In the genomic region with DNA sequence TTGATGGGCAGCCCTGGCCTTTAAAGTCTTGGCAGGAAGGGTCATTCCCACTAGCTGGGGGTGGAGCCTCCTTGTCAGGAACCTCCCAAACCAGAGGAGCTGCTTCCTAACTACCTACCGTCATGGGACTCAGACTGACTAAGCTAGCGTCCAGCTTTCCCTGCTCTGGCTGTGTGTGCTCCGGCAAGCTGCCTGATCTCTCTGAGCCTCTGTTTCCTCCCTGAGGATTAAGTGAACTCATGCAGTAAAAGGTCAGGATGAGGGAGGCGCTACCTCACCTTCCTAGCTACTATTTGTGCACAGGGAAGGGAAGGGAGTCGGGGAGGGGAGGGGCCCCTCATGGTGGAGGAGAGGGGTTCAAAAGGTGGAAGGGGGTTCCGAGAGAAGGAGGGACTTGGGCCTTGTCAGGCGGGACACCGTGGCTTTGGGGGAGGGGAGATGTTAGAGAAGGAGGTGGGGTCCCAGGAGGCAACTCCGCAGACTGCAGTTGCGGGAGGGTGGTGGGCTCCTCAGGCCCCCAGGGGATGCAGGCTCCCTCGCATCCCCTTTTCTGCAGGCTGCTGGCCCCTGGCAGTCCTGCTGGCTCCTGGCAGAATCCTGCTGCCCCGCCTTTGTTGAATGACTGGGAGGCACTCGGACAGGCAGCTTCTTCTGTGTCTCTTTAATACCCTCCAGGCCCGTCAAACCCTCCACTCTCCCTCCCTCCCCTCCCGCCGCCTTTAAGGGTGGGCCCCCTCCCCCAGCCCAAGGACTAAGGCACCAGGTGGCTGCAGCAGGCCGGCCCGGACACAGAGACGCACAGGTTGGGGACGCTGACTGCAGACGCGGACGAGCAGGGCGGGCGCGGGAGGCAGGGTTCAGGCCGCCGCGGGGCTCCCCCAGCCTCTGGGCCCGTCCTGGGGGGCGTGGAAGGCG, we compare ENCODE assay signal across 8 cellular contexts. TPM values are rescaled to one million over a fixed set of nuclear protein-coding genes. Genes with fewer than 3 reads are reported as not detected.
DNase-seq lines count a peak whose midpoint lies in the region; ATAC-seq lines count a peak whose summit lies in the region.

No MANE protein-coding gene starts in this region.

- H3K4me1 ChIP-seq in ectodermal cell (ENCODE audit: control insufficient read depth, insufficient read depth, low read length) (peaks cover 20% of the 10 kb centered on the region), mononuclear cell (ENCODE audit: insufficient read depth, low read length) (peaks cover 11% of the 10 kb centered on the region)

- peak; percentile 26 for ATAC-seq in GM18868 (IDR thresholded peaks at IDR 0.05; ENCODE audit: unreplicated experiment)
- no peak for ATAC-seq in GM21576 (IDR thresholded peaks at IDR 0.05; ENCODE audit: unreplicated experiment)
- ATAC-seq in HG02973 (IDR thresholded peaks at IDR 0.05; ENCODE audit: unreplicated experiment) = no peak

- peak overlapping the region; percentile 65 for H3K27ac ChIP-seq in ectodermal cell (ENCODE audit: insufficient read depth, low read depth, low read length, poor library complexity, severe bottlenecking)

- H3K27me3 ChIP-seq in ectodermal cell (ENCODE audit: control insufficient read depth, insufficient read depth, low read length, poor library complexity, severe bottlenecking) (no peaks in the 10 kb centered on the region), mononuclear cell (ENCODE audit: insufficient read depth, low read length) (peaks cover 23% of the 10 kb centered on the region)

- WGBS in ectodermal cell, 2 experiments = 1% methylated on average over 32 of the region's 32 CpGs

- peak overlapping the region; percentile 59 for H3K4me3 ChIP-seq in ectodermal cell (ENCODE audit: insufficient read depth, low read depth, low read length)
- peak overlapping the region; percentile 18 for H3K4me3 ChIP-seq in mononuclear cell (ENCODE audit: low read length)

- no peaks in the 10 kb centered on the region for H3K36me3 ChIP-seq in ectodermal cell (ENCODE audit: control insufficient read depth, insufficient read depth, low read length)

- DNase-seq in AG08395 (ENCODE audit: low spot score) = peak; percentile 41
- peak; percentile 70 for DNase-seq in NCI-H82 treated with DMSO at 0.1 percent for 48 hours (lab: John Stamatoyannopoulos, UW; ENCODE audit: unreplicated experiment)
- no peak for DNase-seq in NCI-H1436 (lab: John Stamatoyannopoulos, UW)

- no peaks in the 10 kb centered on the region for H3K9me3 ChIP-seq in ectodermal cell (ENCODE audit: control insufficient read depth, low read length)
- H3K9me3 ChIP-seq in mononuclear cell (ENCODE audit: low read depth, low read length) = no peaks in the 10 kb centered on the region

RNA-seq across cellular contexts. Expression of a gene that starts 9.6 kb away (rescaled TPM):
- 2.5 TPM for polyA plus RNA-seq in ectodermal cell (2013, experiment 1 of 4)
- polyA plus RNA-seq in ectodermal cell (2013, experiment 2 of 4) = 2.8 TPM
- polyA plus RNA-seq in ectodermal cell (2013, experiment 3 of 4) = 1.5 TPM
- 2.6 TPM for polyA plus RNA-seq in ectodermal cell (2013, experiment 4 of 4)
- not detected for total RNA-seq in mononuclear cell

RNA-seq across cellular contexts. Expression of a gene that starts 9.7 kb away (rescaled TPM):
- 0.70 TPM for polyA plus RNA-seq in ectodermal cell (2013, experiment 1 of 4)
- 0.92 TPM for polyA plus RNA-seq in ectodermal cell (2013, experiment 2 of 4)
- 0.75 TPM for polyA plus RNA-seq in ectodermal cell (2013, experiment 3 of 4)
- 0.36 TPM for polyA plus RNA-seq in ectodermal cell (2013, experiment 4 of 4)
- total RNA-seq in mononuclear cell = not detected

RNA-seq across cellular contexts. Expression of a gene that starts 15.3 kb away (rescaled TPM):
- 0.31 TPM for polyA plus RNA-seq in ectodermal cell (2013, experiment 1 of 4)
- polyA plus RNA-seq in ectodermal cell (2013, experiment 2 of 4) = 0.14 TPM
- 0.64 TPM for polyA plus RNA-seq in ectodermal cell (2013, experiment 3 of 4)
- polyA plus RNA-seq in ectodermal cell (2013, experiment 4 of 4) = 0.28 TPM
- not detected for total RNA-seq in mononuclear cell

RNA-seq across cellular contexts. Expression of a gene that starts 41.5 kb away (rescaled TPM):
- 0.17 TPM for polyA plus RNA-seq in ectodermal cell (2013, experiment 1 of 4)
- polyA plus RNA-seq in ectodermal cell (2013, experiment 2 of 4) = 0.23 TPM
- polyA plus RNA-seq in ectodermal cell (2013, experiment 3 of 4) = 0.11 TPM
- 0.20 TPM for polyA plus RNA-seq in ectodermal cell (2013, experiment 4 of 4)
- total RNA-seq in mononuclear cell = not detected
